10 cellular contexts compared by ENCODE assay signal in genomic region chr4:83240379-83240875, GRCh38.
A peak's percentile ranks its signal among the peaks of the same experiment; 100 is the strongest.
DNase-seq lines count a peak whose midpoint lies in the region; ATAC-seq lines count a peak whose summit lies in the region.
"Had no signal": no experiment of that assay in that cellular context is flagged by ENCODE, and none has a peak within 500 bp of the region (broad histone marks: within the 10 kb centered on the region; RNA-seq: fewer than 3 reads in every experiment).

No MANE protein-coding gene starts in this region.

- DNase-seq in globus pallidus (ENCODE audit: low spot score) = peak; percentile 49
- no peak for DNase-seq in AG08396 (ENCODE audit: low spot score)
- DNase-seq in retina = no peak
- DNase-seq in T-helper 2 cell = no peak
- DNase-seq in D341Med (ENCODE audit: low spot score) = no peak
- DNase-seq: activated CD4-positive, alpha-beta T cell treated with anti-CD3 and anti-CD28 coated beads for 48 hours; NCI-H187 treated with DMSO at 0.1 percent for 48 hours had no signal

- ATAC-seq in GM18508 (IDR thresholded peaks at IDR 0.05; ENCODE audit: insufficient read depth, unreplicated experiment) (peak; percentile 85), GM21529 (IDR thresholded peaks at IDR 0.05; ENCODE audit: unreplicated experiment) (peak; percentile 87), HG03457 (IDR thresholded peaks at IDR 0.05; ENCODE audit: unreplicated experiment) (peak; percentile 92)
